In the genomic region with DNA sequence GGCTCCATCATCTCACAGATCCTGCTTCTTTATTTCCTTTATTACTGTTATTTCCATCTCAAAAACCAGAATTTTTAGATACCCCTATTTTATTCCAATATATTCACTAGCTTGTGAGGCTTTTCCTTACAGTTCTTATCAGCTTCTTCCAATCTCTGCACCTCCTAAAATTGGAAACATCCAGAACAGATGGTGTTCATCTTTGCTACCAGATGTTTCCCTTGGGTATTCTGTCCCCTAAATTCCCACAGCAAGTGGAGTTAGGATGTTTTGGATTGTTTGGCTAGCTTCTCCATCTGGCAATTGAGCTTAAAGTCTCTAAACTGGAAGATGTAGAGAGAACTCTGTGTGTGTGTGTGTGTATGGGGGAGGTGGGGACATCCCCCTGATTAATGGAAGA, we compare ENCODE assay signal across 20 cellular contexts.
"Had no signal": no experiment of that assay in that cellular context is flagged by ENCODE, and none has a peak within 500 bp of the region (broad histone marks: within the 10 kb centered on the region; RNA-seq: fewer than 3 reads in every experiment).

No MANE protein-coding gene starts in this region.

- H3K4me3 Mint-ChIP-seq: activated naive CD4-positive, alpha-beta T cell treated with anti-CD3 and anti-CD28 coated beads, Interleukin-2, amount 50 U/mL, for 24 hours; activated T-cell treated with anti-CD3 and anti-CD28 coated beads, Interleukin-2, amount 50 U/mL, for 72 hours; mesothelial cell of epicardium; nephron progenitor cell; stimulated activated memory B cell treated with anti-CD40 and anti-IgM and Interleukin-4, amounts not matched to agents 10 μg/mL and 1 μg/mL and 100 μg/mL, for 72 hours; T-helper 17 cell had no signal

- H3K4me1 ChIP-seq: upper lobe of left lung had no signal

- H3K9me3 Mint-ChIP-seq: stimulated activated memory B cell treated with anti-CD40 and anti-IgM and Interleukin-4, amounts not matched to agents 10 μg/mL and 1 μg/mL and 100 μg/mL, for 72 hours had no signal

- H3K36me3 Mint-ChIP-seq: activated naive CD4-positive, alpha-beta T cell treated with anti-CD3 and anti-CD28 coated beads, Interleukin-2, amount 50 U/mL, for 24 hours; mesothelial cell of epicardium; stimulated activated memory B cell treated with anti-CD40 and anti-IgM and Interleukin-4, amounts not matched to agents 10 μg/mL and 1 μg/mL and 100 μg/mL, for 72 hours had no signal

- DNase-seq: activated CD4-positive, CD25-positive, alpha-beta regulatory T cell treated with anti-CD3 and anti-CD28 coated beads, Interleukin-2, amount 50 U/mL, for 72 hours; activated gamma-delta T cell; activated T-cell treated with anti-CD3 and anti-CD28 coated beads, Interleukin-2, amount 50 U/mL, for 72 hours; cerebellar nuclear complex; cortex of kidney; effector CD4-positive, alpha-beta T cell; left colon; nephron progenitor cell; stimulated activated CD4-positive, alpha-beta T cell treated with anti-CD3 and anti-CD28 coated beads, Interleukin-4, amount 100 ng/mL, for 4 hours; T-helper 17 cell; upper lobe of left lung had no signal

- H3K4me3 ChIP-seq: ascending aorta, hepatocyte, thoracic aorta, upper lobe of left lung had no signal

- H3K27ac Mint-ChIP-seq: activated naive CD4-positive, alpha-beta T cell treated with anti-CD3 and anti-CD28 coated beads, Interleukin-2, amount 50 U/mL, for 24 hours; activated T-cell treated with anti-CD3 and anti-CD28 coated beads, Interleukin-2, amount 50 U/mL, for 72 hours; mesothelial cell of epicardium; nephron progenitor cell; stimulated activated memory B cell treated with anti-CD40 and anti-IgM and Interleukin-4, amounts not matched to agents 10 μg/mL and 1 μg/mL and 100 μg/mL, for 72 hours; T-helper 17 cell had no signal

- H3K27me3 ChIP-seq: ascending aorta, hepatocyte, upper lobe of left lung had no signal

- H3K4me1 Mint-ChIP-seq: activated naive CD4-positive, alpha-beta T cell treated with anti-CD3 and anti-CD28 coated beads, Interleukin-2, amount 50 U/mL, for 24 hours; mesothelial cell of epicardium; stimulated activated memory B cell treated with anti-CD40 and anti-IgM and Interleukin-4, amounts not matched to agents 10 μg/mL and 1 μg/mL and 100 μg/mL, for 72 hours; T-helper 17 cell had no signal

- ATAC-seq: activated T-cell treated with anti-CD3 and anti-CD28 coated beads, Interleukin-2, amount 50 U/mL, for 72 hours; esophagus mucosa; left colon; sciatic nerve; stimulated activated memory B cell treated with anti-CD40 and anti-IgM and Interleukin-4, amounts not matched to agents 10 μg/mL and 1 μg/mL and 100 μg/mL, for 72 hours; T-helper 17 cell had no signal

- H3K9me3 ChIP-seq: thoracic aorta, upper lobe of left lung had no signal

- H3K27ac ChIP-seq: ascending aorta, hepatocyte, thoracic aorta, upper lobe of left lung, VCaP had no signal

- H3K36me3 ChIP-seq: ascending aorta, thoracic aorta, upper lobe of left lung had no signal

- H3K27me3 Mint-ChIP-seq: stimulated activated memory B cell treated with anti-CD40 and anti-IgM and Interleukin-4, amounts not matched to agents 10 μg/mL and 1 μg/mL and 100 μg/mL, for 72 hours; T-helper 17 cell had no signal
